ENCODE assay signal across 1 cellular context in the genomic region with DNA sequence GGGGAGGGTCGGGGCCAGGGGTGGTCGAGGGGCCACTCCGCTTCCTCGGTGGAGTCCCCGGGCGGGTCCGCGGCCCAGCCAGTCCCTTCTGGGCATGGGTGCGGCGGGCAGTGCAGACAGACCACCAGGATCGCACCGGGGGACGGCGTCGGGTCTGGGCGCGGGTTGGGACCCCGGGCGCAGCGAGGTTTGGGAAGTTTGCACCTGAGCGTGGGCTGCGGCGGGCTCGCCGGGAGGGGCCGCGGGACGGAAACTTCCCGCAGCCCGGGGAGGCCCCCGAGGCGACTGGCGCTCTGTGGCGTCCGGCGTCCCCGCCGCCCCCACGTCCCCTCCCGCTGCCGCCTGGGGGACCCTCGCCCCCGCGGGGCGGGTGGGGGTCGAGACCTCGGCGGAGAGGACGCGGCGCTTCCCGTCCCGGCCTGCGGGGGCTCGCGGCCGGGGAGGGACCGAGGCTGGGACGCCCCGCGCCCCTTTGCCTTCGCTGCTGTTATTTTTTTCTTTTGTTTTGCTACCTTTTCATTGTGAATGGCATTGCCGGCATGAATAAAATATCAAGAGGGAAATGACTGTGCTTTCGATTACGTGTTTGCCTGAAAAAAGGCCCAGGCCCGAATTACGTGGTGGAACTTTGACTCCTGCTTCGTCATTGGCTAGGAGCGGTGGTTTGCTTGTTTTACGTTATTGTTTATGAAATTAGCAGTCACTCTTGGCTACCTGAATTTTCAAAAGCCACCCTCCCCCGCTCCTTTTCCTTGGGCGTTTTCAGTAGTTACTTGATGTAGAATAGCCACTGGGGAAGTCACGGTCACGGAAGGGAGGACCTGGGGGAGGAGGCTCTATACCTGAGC.
TF ChIP-seq lines count a peak whose summit lies in the region.

No MANE protein-coding gene starts in this region.

TF ChIP-seq in HepG2, 621 proteins besides CTCF, POLR2A, EP300 and RAD21 (continued from another document and continues in another):
- TF ChIP-seq, protein P1, sequence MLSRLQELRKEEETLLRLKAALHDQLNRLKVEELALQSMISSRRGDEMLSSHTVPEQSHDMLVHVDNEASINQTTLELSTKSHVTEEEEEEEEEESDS (CRISPR knock-in tag; IDR thresholded peaks at IDR 0.05; ENCODE audit: borderline replicate concordance): no peak
- TF ChIP-seq, protein P2, sequence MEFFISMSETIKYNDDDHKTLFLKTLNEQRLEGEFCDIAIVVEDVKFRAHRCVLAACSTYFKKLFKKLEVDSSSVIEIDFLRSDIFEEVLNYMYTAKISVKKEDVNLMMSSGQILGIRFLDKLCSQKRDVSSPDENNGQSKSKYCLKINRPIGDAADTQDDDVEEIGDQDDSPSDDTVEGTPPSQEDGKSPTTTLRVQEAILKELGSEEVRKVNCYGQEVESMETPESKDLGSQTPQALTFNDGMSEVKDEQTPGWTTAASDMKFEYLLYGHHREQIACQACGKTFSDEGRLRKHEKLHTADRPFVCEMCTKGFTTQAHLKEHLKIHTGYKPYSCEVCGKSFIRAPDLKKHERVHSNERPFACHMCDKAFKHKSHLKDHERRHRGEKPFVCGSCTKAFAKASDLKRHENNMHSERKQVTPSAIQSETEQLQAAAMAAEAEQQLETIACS (CRISPR knock-in tag; IDR thresholded peaks at IDR 0.05): no peak
- TF ChIP-seq KAT8 (CRISPR knock-in tag; IDR thresholded peaks at IDR 0.05) (peak; percentile 44), ZZZ3 (CRISPR knock-in tag; IDR thresholded peaks at IDR 0.05; ENCODE audit: borderline replicate concordance) (no peak; the same call in 1 of the 2 replicates), PHF21A (CRISPR knock-in tag; IDR thresholded peaks at IDR 0.05) (peak; percentile 56; the same call in 1 of the 2 replicates), ZNF12 (CRISPR knock-in tag; IDR thresholded peaks at IDR 0.05) (peak; percentile 30; the same call in 1 of the 2 replicates), ZNF547 (CRISPR knock-in tag; IDR thresholded peaks at IDR 0.05) (peak; percentile 82; the same call in 1 of the 2 replicates), DMAP1 (CRISPR knock-in tag; IDR thresholded peaks at IDR 0.05) (no peak; the same call in 1 of the 2 replicates), FLYWCH1 (CRISPR knock-in tag; IDR thresholded peaks at IDR 0.05) (no peak), TBX3 (IDR thresholded peaks at IDR 0.05; ENCODE audit: borderline replicate concordance) (no peak), GATA4 (IDR thresholded peaks at IDR 0.05; ENCODE audit: borderline replicate concordance, low read depth) (no peak), ZNF138 (CRISPR knock-in tag; IDR thresholded peaks at IDR 0.05; ENCODE audit: low read depth) (peak; percentile 5; the same call in 1 of the 2 replicates), GABPB1 (CRISPR knock-in tag; IDR thresholded peaks at IDR 0.05) (peak; percentile 41; the same call in 1 of the 2 replicates), NCOA1 (CRISPR knock-in tag; IDR thresholded peaks at IDR 0.05) (no peak), PCBP2 (optimal IDR thresholded peaks at IDR 0.05; ENCODE audit: low read depth, low read length, poor library complexity, severe bottlenecking) (no peak), HCFC1 (IDR thresholded peaks at IDR 0.05; ENCODE audit: low read depth, low read length) (no peak), ZNF619 (CRISPR knock-in tag; IDR thresholded peaks at IDR 0.05) (no peak), REL (CRISPR knock-in tag; conservative IDR thresholded peaks at IDR 0.05) (no peak), TOE1 (CRISPR knock-in tag; IDR thresholded peaks at IDR 0.05) (no peak), GATAD2A (CRISPR knock-in tag; IDR thresholded peaks at IDR 0.05) (0 out of 2 replicates have a peak, but pooled peaks have one; percentile 30), TARDBP (CRISPR knock-in tag; IDR thresholded peaks at IDR 0.05) (no peak; the same call in 1 of the 2 replicates), HOXA3 (CRISPR knock-in tag; IDR thresholded peaks at IDR 0.05) (peak; percentile 5; the same call in 1 of the 2 replicates), MAZ (IDR thresholded peaks at IDR 0.05; ENCODE audit: borderline replicate concordance, low read depth, low read length) (no peak; the same call in 1 of the 2 replicates), MAZ (CRISPR knock-in tag; IDR thresholded peaks at IDR 0.05; ENCODE audit: low read depth) (no peak), MEF2D (CRISPR knock-in tag; IDR thresholded peaks at IDR 0.05) (no peak), SP2 (CRISPR knock-in tag; IDR thresholded peaks at IDR 0.05) (no peak; the same call in 1 of the 2 replicates), GTF2F1 (IDR thresholded peaks at IDR 0.05; ENCODE audit: low read length) (no peak), SMAD3 (CRISPR knock-in tag; IDR thresholded peaks at IDR 0.05) (no peak), PRPF4 (IDR thresholded peaks at IDR 0.05; ENCODE audit: low read depth, low read length, poor library complexity, severe bottlenecking) (no peak), KLF15 (CRISPR knock-in tag; IDR thresholded peaks at IDR 0.05; ENCODE audit: borderline replicate concordance) (no peak), ZFP62 (CRISPR knock-in tag; IDR thresholded peaks at IDR 0.05) (no peak), ZNF160 (CRISPR knock-in tag; IDR thresholded peaks at IDR 0.05) (no peak; the same call in 1 of the 2 replicates), PHF20 (CRISPR knock-in tag; IDR thresholded peaks at IDR 0.05) (peak; percentile 57), JUND (CRISPR knock-in tag; IDR thresholded peaks at IDR 0.05) (no peak), RARG (CRISPR knock-in tag; IDR thresholded peaks at IDR 0.05; ENCODE audit: low read depth) (0 out of 2 replicates have a peak, but pooled peaks have one; percentile 63), ELF1 (CRISPR knock-in tag; IDR thresholded peaks at IDR 0.05) (no peak), CENPT (CRISPR knock-in tag; IDR thresholded peaks at IDR 0.05; ENCODE audit: low read depth) (no peak), GTF3A (CRISPR knock-in tag; conservative IDR thresholded peaks at IDR 0.05) (peak; percentile 73; the same call in 1 of the 2 replicates)
- TF ChIP-seq, protein P3, sequence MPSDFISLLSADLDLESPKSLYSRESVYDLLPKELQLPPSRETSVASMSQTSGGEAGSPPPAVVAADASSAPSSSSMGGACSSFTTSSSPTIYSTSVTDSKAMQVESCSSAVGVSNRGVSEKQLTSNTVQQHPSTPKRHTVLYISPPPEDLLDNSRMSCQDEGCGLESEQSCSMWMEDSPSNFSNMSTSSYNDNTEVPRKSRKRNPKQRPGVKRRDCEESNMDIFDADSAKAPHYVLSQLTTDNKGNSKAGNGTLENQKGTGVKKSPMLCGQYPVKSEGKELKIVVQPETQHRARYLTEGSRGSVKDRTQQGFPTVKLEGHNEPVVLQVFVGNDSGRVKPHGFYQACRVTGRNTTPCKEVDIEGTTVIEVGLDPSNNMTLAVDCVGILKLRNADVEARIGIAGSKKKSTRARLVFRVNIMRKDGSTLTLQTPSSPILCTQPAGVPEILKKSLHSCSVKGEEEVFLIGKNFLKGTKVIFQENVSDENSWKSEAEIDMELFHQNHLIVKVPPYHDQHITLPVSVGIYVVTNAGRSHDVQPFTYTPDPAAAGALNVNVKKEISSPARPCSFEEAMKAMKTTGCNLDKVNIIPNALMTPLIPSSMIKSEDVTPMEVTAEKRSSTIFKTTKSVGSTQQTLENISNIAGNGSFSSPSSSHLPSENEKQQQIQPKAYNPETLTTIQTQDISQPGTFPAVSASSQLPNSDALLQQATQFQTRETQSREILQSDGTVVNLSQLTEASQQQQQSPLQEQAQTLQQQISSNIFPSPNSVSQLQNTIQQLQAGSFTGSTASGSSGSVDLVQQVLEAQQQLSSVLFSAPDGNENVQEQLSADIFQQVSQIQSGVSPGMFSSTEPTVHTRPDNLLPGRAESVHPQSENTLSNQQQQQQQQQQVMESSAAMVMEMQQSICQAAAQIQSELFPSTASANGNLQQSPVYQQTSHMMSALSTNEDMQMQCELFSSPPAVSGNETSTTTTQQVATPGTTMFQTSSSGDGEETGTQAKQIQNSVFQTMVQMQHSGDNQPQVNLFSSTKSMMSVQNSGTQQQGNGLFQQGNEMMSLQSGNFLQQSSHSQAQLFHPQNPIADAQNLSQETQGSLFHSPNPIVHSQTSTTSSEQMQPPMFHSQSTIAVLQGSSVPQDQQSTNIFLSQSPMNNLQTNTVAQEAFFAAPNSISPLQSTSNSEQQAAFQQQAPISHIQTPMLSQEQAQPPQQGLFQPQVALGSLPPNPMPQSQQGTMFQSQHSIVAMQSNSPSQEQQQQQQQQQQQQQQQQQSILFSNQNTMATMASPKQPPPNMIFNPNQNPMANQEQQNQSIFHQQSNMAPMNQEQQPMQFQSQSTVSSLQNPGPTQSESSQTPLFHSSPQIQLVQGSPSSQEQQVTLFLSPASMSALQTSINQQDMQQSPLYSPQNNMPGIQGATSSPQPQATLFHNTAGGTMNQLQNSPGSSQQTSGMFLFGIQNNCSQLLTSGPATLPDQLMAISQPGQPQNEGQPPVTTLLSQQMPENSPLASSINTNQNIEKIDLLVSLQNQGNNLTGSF (CRISPR knock-in tag; IDR thresholded peaks at IDR 0.05): no peak
- TF ChIP-seq, protein P4, sequence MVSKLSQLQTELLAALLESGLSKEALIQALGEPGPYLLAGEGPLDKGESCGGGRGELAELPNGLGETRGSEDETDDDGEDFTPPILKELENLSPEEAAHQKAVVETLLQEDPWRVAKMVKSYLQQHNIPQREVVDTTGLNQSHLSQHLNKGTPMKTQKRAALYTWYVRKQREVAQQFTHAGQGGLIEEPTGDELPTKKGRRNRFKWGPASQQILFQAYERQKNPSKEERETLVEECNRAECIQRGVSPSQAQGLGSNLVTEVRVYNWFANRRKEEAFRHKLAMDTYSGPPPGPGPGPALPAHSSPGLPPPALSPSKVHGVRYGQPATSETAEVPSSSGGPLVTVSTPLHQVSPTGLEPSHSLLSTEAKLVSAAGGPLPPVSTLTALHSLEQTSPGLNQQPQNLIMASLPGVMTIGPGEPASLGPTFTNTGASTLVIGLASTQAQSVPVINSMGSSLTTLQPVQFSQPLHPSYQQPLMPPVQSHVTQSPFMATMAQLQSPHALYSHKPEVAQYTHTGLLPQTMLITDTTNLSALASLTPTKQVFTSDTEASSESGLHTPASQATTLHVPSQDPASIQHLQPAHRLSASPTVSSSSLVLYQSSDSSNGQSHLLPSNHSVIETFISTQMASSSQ (IDR thresholded peaks at IDR 0.05; ENCODE audit: low read depth): no peak
- TF ChIP-seq, protein P4 (CRISPR knock-in tag; IDR thresholded peaks at IDR 0.05; ENCODE audit: borderline replicate concordance): no peak
- TF ChIP-seq, protein P5, sequence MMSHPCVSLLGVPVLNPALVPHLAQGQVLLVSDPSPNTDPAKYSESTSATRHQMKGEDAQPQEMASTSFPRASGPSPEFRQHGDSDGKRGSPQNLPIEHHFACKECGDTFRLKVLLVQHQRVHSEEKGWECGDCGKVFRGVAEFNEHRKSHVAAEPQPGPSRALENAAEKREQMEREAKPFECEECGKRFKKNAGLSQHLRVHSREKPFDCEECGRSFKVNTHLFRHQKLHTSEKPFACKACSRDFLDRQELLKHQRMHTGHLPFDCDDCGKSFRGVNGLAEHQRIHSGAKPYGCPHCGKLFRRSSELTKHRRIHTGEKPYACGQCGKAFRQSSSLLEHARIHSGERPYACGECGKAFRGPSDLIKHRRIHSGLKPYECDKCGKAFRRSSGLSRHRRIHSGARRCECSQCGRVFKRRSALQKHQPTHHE (CRISPR knock-in tag; IDR thresholded peaks at IDR 0.05; ENCODE audit: borderline replicate concordance): no peak
- TF ChIP-seq, protein P6, sequence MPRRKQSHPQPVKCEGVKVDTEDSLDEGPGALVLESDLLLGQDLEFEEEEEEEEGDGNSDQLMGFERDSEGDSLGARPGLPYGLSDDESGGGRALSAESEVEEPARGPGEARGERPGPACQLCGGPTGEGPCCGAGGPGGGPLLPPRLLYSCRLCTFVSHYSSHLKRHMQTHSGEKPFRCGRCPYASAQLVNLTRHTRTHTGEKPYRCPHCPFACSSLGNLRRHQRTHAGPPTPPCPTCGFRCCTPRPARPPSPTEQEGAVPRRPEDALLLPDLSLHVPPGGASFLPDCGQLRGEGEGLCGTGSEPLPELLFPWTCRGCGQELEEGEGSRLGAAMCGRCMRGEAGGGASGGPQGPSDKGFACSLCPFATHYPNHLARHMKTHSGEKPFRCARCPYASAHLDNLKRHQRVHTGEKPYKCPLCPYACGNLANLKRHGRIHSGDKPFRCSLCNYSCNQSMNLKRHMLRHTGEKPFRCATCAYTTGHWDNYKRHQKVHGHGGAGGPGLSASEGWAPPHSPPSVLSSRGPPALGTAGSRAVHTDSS (CRISPR knock-in tag; conservative IDR thresholded peaks at IDR 0.05): no peak
